In the genomic region with DNA sequence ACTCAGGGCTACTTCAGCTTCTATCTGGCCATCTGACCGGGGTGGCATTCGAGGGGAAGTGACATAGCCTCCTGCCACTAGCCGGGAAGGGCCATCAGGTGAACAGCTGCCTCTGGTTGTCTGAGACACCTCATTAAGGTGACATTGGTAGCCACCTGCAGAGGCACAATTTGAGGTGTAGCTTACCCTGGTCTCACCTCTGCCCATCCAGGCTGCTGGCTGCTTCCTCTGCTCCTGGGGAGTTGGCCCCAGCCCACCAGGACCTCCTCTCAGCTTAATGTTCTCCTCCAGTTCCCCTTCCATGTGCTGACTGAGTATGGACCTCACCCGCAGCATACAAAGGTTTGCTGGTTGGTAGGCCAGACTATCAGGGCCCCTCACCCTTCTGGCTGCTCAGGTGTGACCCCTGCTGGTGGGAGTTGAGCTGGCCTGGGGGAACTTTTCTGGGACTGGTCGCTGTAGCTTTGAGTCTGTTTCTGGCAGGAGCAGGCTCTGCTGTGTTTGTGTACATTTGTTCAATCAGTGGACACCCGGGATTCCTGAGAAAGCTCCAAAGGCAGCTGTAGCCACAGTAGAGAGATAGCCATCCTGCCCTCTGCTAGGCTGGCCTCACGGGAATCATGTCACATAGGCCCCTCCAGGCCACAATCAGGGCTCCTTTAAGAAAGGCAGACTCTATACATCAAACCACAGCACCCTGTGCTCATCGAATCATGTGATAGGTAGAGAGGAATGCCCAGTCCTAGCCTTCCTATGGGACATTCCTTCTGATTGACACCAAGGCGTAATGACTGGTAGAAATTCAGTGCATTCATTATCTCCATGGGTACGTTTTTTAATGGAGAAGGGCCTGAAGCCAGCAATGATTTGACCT, we compare ENCODE assay signal across 8 cellular contexts.
DNase-seq lines count a peak whose midpoint lies in the region; ATAC-seq lines count a peak whose summit lies in the region.

No MANE protein-coding gene starts in this region.

- intact Hi-C loops in Right ventricle myocardium superior (cut with DNase I): loop anchor here (5.0 kb wide), 1 partner anchor 263 kb away; no protein-coding TSS in a partner anchor

- H3K27ac ChIP-seq in CD4-positive, CD25-positive, alpha-beta regulatory T cell (ENCODE audit: insufficient read depth, low read length, poor library complexity, severe bottlenecking): no peak overlapping the region

- peaks cover 9% of the 10 kb centered on the region for H3K27me3 Mint-ChIP-seq in CD4-positive, CD25-positive, alpha-beta regulatory T cell

- H3K36me3 Mint-ChIP-seq in CD4-positive, CD25-positive, alpha-beta regulatory T cell: peaks cover 4% of the 10 kb centered on the region

- no peaks in the 10 kb centered on the region for H3K4me1 Mint-ChIP-seq in CD4-positive, CD25-positive, alpha-beta regulatory T cell

- no peaks in the 10 kb centered on the region for H3K36me3 ChIP-seq in CD4-positive, CD25-positive, alpha-beta regulatory T cell (ENCODE audit: control insufficient read depth, insufficient read depth, low read length)
- no peaks in the 10 kb centered on the region for H3K36me3 ChIP-seq in H7 (replicated peaks; ENCODE audit: control insufficient read depth, insufficient read depth, low read length)

- H3K4me3 ChIP-seq in CD4-positive, CD25-positive, alpha-beta regulatory T cell (ENCODE audit: low read depth, low read length): no peak overlapping the region
- H3K4me3 ChIP-seq in H7 (ENCODE audit: insufficient read depth, low read depth, low read length): no peak overlapping the region

- H3K4me1 ChIP-seq in CD4-positive, CD25-positive, alpha-beta regulatory T cell (ENCODE audit: control insufficient read depth, insufficient read depth, low read length, poor library complexity, severe bottlenecking): no peaks in the 10 kb centered on the region

- peak overlapping the region in 1 of 3 donors; percentile 13 for H3K27ac Mint-ChIP-seq in CD4-positive, CD25-positive, alpha-beta regulatory T cell

- H3K4me3 Mint-ChIP-seq in CD4-positive, CD25-positive, alpha-beta regulatory T cell: no peak overlapping the region

- peak; percentile 43 to 50 for ATAC-seq in CD4-positive, CD25-positive, alpha-beta regulatory T cell (ENCODE audit: low read depth in 2 of 2)
- peak; percentile 86 for ATAC-seq in Right ventricle myocardium superior (ENCODE audit: poor library complexity)
- ATAC-seq in HG02678 (IDR thresholded peaks at IDR 0.05; ENCODE audit: unreplicated experiment): no peak
- no peak for ATAC-seq in HG03095 (IDR thresholded peaks at IDR 0.05; ENCODE audit: unreplicated experiment)

- no peaks in the 10 kb centered on the region for H3K9me3 Mint-ChIP-seq in CD4-positive, CD25-positive, alpha-beta regulatory T cell

- peak; percentile 27 to 55 (median 46) for DNase-seq in CD4-positive, CD25-positive, alpha-beta regulatory T cell
- DNase-seq in H7: peak; percentile 83
- DNase-seq in RPMI8226: peak; percentile 45
- peak; percentile 2 to 63 (median 63) for DNase-seq in activated naive CD4-positive, alpha-beta T cell (lab: John Stamatoyannopoulos, UW)
- peak; percentile 65 for DNase-seq in Right ventricle myocardium superior
- DNase-seq in pulmonary artery endothelial cell (ENCODE audit: low read depth, low spot score): peak; percentile 5

- H3K27me3 ChIP-seq in CD4-positive, CD25-positive, alpha-beta regulatory T cell (ENCODE audit: control insufficient read depth, insufficient read depth, low read length): peaks cover 2% of the 10 kb centered on the region
- H3K27me3 ChIP-seq in H7 (ENCODE audit: control insufficient read depth, insufficient read depth, low read length): no peaks in the 10 kb centered on the region

- no peaks in the 10 kb centered on the region for H3K9me3 ChIP-seq in CD4-positive, CD25-positive, alpha-beta regulatory T cell (ENCODE audit: control insufficient read depth in 2 of 2, low read length in 2 of 2)

Comparison
In these comparisons a context has a peak if more than half of its experiments do, and no peak if none do; other contexts are left out.
1. ATAC-seq: peak in CD4-positive, CD25-positive, alpha-beta regulatory T cell (2 of 2) and Right ventricle myocardium superior (single experiment); none in HG02678 (single experiment) and HG03095 (single experiment).
2. DNase-seq: peak in every context shown above with its lines; median percentile 83 in H7; 65 in Right ventricle myocardium superior; 63 in activated naive CD4-positive, alpha-beta T cell; 46 in CD4-positive, CD25-positive, alpha-beta regulatory T cell; 45 in RPMI8226; 5 in pulmonary artery endothelial cell.